In the genomic region with DNA sequence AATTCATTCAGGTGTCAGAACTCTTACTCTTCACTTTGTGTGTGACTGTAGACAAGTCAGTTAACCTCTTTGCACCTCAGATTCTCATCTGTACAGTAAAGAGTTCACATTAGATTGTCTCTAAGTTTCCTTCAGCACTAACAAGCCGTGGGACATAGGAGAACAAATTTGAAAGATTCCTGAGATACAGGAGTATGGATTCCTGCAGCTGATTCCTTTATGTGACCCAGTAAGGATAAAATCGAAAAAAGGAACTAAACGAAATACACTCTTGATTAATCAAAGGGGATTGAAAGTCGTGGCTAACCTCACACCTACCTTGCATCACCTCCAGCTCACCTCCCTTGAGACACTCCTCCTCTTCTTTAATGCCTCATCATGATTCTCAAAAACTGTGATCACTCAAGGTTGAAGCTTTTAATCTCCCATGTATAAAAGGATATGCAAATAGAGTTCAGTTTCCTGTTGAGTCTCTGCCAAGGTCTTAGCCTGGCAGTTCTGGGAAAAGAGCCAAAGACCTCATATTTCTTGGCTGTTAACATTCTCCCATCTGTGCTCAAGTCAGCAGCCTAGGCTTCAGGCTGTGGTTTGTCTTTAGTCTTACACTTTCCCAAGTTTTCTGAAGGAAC, we compare ENCODE assay signal across 8 cellular contexts.
A peak's percentile ranks its signal among the peaks of the same experiment; 100 is the strongest.
DNase-seq lines count a peak whose midpoint lies in the region; ATAC-seq and TF ChIP-seq lines count a peak whose summit lies in the region.

No MANE protein-coding gene starts in this region.

- no peaks in the 10 kb centered on the region for H3K4me1 Mint-ChIP-seq in T-helper 2 cell treated with Interferon-gamma antibody and Interleukin-4, amounts not matched to agents 5 μg/mL and 100 μg/mL, for 36 hours (ENCODE audit: low read depth)

- 0 to 3% methylated on average over 4 of the region's 4 CpGs for WGBS in body of pancreas, 2 donors

- TF ChIP-seq CTCF in body of pancreas (IDR thresholded peaks at IDR 0.05), result no peak
- TF ChIP-seq CTCF in left lung (IDR thresholded peaks at IDR 0.05), result no peak

- H3K27ac Mint-ChIP-seq in T-helper 2 cell treated with Interferon-gamma antibody and Interleukin-4, amounts not matched to agents 5 μg/mL and 100 μg/mL, for 36 hours, result no peak overlapping the region

- H3K36me3 ChIP-seq in body of pancreas (replicated peaks in 1 of 2; ENCODE audit: insufficient read depth in 1 of 2, low read depth in 2 of 2), result no peaks in the 10 kb centered on the region
- no peaks in the 10 kb centered on the region for H3K36me3 ChIP-seq in left lung

- H3K9me3 Mint-ChIP-seq in T-helper 2 cell treated with Interferon-gamma antibody and Interleukin-4, amounts not matched to agents 5 μg/mL and 100 μg/mL, for 36 hours, result no peaks in the 10 kb centered on the region

- H3K4me1 ChIP-seq in body of pancreas, result peaks cover 35% of the 10 kb centered on the region
- H3K4me1 ChIP-seq in left lung, result peaks cover 29 to 44% of the 10 kb centered on the region in 2 donors

- H3K27me3 Mint-ChIP-seq in T-helper 2 cell treated with Interferon-gamma antibody and Interleukin-4, amounts not matched to agents 5 μg/mL and 100 μg/mL, for 36 hours (ENCODE audit: low read depth), result no peaks in the 10 kb centered on the region

- no peak for TF ChIP-seq POLR2A in body of pancreas (IDR thresholded peaks at IDR 0.05)

- intact Hi-C loops in body of pancreas (cut with DNase I) (no loop called here), left lung (cut with DNase I) (no loop called here)

- H3K4me3 Mint-ChIP-seq in T-helper 2 cell treated with Interferon-gamma antibody and Interleukin-4, amounts not matched to agents 5 μg/mL and 100 μg/mL, for 36 hours, result no peak overlapping the region

- H3K27me3 ChIP-seq in body of pancreas (no peaks in the 10 kb centered on the region), left lung (no peaks in the 10 kb centered on the region)

- DNase-seq in ELR (ENCODE audit: low read depth) (peak; percentile 82), NCI-H2029 treated with DMSO at 0.1 percent for 48 hours (lab: John Stamatoyannopoulos, UW) (peak; percentile 54), body of pancreas (peak; percentile 67 to 82 (median 71)), left lung (no peak), activated gamma-delta T cell treated with Interleukin-2 at 50 U/mL for 16 hours (no peak), GM19240 (ENCODE audit: insufficient read length, low spot score) (no peak)
- DNase-seq in T-helper 2 cell treated with Interferon-gamma antibody and Interleukin-4, amounts not matched to agents 5 μg/mL and 100 μg/mL, for 36 hours (ENCODE audit: low spot score), result no peak

- H3K4me3 ChIP-seq in body of pancreas (no peak overlapping the region), left lung (no peak overlapping the region)

- H3K9me3 ChIP-seq in body of pancreas, result no peaks in the 10 kb centered on the region
- H3K9me3 ChIP-seq in left lung, result no peaks in the 10 kb centered on the region

- H3K27ac ChIP-seq in body of pancreas (peak overlapping the region in 3 of 4 donors; percentile 8 to 45 (median 35)), left lung (peak overlapping the region in 1 of 2 donors; percentile 19)

- no peaks in the 10 kb centered on the region for H3K36me3 Mint-ChIP-seq in T-helper 2 cell treated with Interferon-gamma antibody and Interleukin-4, amounts not matched to agents 5 μg/mL and 100 μg/mL, for 36 hours (ENCODE audit: low read depth)

- peak; percentile 95 for ATAC-seq in body of pancreas
- ATAC-seq in left lung, result peak; percentile 81
- ATAC-seq in HG03457 (IDR thresholded peaks at IDR 0.05; ENCODE audit: unreplicated experiment), result no peak

Comparison
In these comparisons a context has a peak if more than half of its experiments do, and no peak if none do; other contexts are left out.
1. DNase-seq: peak in ELR (single experiment), NCI-H2029 treated with DMSO at 0.1 percent for 48 hours (single experiment) and body of pancreas (4 of 4); none in left lung (0 of 2), activated gamma-delta T cell treated with Interleukin-2 at 50 U/mL for 16 hours (single experiment), GM19240 (single experiment) and T-helper 2 cell treated with Interferon-gamma antibody and Interleukin-4, amounts not matched to agents 5 μg/mL and 100 μg/mL, for 36 hours (single experiment).